Comparison of ENCODE assay signal across 25 cellular contexts in genomic region chr12:3022411-3022810, GRCh38. TPM values are rescaled to one million over a fixed set of nuclear protein-coding genes. Genes with fewer than 3 reads are reported as not detected.
"Had no signal": no experiment of that assay in that cellular context is flagged by ENCODE, and none has a peak within 500 bp of the region (broad histone marks: within the 10 kb centered on the region; RNA-seq: fewer than 3 reads in every experiment).

No MANE protein-coding gene starts in this region.

- H3K9me3 ChIP-seq: adrenal gland had no signal

- H3K36me3 Mint-ChIP-seq: activated naive CD8-positive, alpha-beta T cell treated with anti-CD3 and anti-CD28 coated beads, Interleukin-2, amount 10 ng/mL, durations not matched to agents 7 days and 5 days had no signal

- FAIRE-seq: RCC 7860, TTC549 had no signal

- ATAC-seq: activated CD4-positive, alpha-beta T cell treated with anti-CD3 and anti-CD28 coated beads for 36 hours; activated CD8-positive, alpha-beta T cell treated with anti-CD3 and anti-CD28 coated beads, Interleukin-2, amount 10 ng/mL, durations not matched to agents 7 days and 5 days; PC-3; T-helper 17 cell had no signal

- H3K27me3 ChIP-seq: adrenal gland had no signal

- H3K4me1 Mint-ChIP-seq: activated CD4-positive, alpha-beta T cell treated with anti-CD3 and anti-CD28 coated beads for 36 hours; activated naive CD8-positive, alpha-beta T cell treated with anti-CD3 and anti-CD28 coated beads, Interleukin-2, amount 10 ng/mL, durations not matched to agents 7 days and 5 days; T-helper 17 cell had no signal

- H3K9me3 Mint-ChIP-seq: activated naive CD8-positive, alpha-beta T cell treated with anti-CD3 and anti-CD28 coated beads, Interleukin-2, amount 10 ng/mL, durations not matched to agents 7 days and 5 days had no signal

- H3K27ac ChIP-seq: adrenal gland, VCaP had no signal

- H3K4me1 ChIP-seq: adrenal gland had no signal

- H3K27ac Mint-ChIP-seq: activated CD4-positive, alpha-beta T cell treated with anti-CD3 and anti-CD28 coated beads for 36 hours; activated CD8-positive, alpha-beta T cell treated with anti-CD3 and anti-CD28 coated beads, Interleukin-2, amount 10 ng/mL, durations not matched to agents 7 days and 5 days; activated naive CD8-positive, alpha-beta T cell treated with anti-CD3 and anti-CD28 coated beads, Interleukin-2, amount 10 ng/mL, durations not matched to agents 7 days and 5 days; T-helper 17 cell had no signal

- H3K4me3 ChIP-seq: adrenal gland had no signal

- H3K27me3 Mint-ChIP-seq: activated CD4-positive, alpha-beta T cell treated with anti-CD3 and anti-CD28 coated beads for 36 hours had no signal

- H3K4me3 Mint-ChIP-seq: activated CD4-positive, alpha-beta T cell treated with anti-CD3 and anti-CD28 coated beads for 36 hours; activated CD8-positive, alpha-beta T cell treated with anti-CD3 and anti-CD28 coated beads, Interleukin-2, amount 10 ng/mL, durations not matched to agents 7 days and 5 days; activated naive CD8-positive, alpha-beta T cell treated with anti-CD3 and anti-CD28 coated beads, Interleukin-2, amount 10 ng/mL, durations not matched to agents 7 days and 5 days; T-helper 17 cell had no signal

- DNase-seq: activated CD4-positive, alpha-beta T cell treated with anti-CD3 and anti-CD28 coated beads for 36 hours; activated CD4-positive, alpha-beta T cell treated with anti-CD3 and anti-CD28 coated beads, Interleukin-2, amount 50 U/mL, for 4 hours; activated CD8-positive, alpha-beta memory T cell treated with anti-CD3 and anti-CD28 coated beads, Interleukin-2, amount 50 U/mL, for 48 hours; activated CD8-positive, alpha-beta T cell treated with anti-CD3 and anti-CD28 coated beads, Interleukin-2, amount 10 ng/mL, durations not matched to agents 7 days and 5 days; activated naive CD4-positive, alpha-beta T cell treated with anti-CD3 and anti-CD28 coated beads, Interleukin-2, amount 50 U/mL, for 16 hours; activated naive CD8-positive, alpha-beta T cell treated with anti-CD3 and anti-CD28 coated beads, Interleukin-2, amount 10 ng/mL, durations not matched to agents 7 days and 5 days; activated T-cell treated with anti-CD3 and anti-CD28 coated beads, Interleukin-2, amount 50 U/mL, for 1 hour; adrenal gland; anterior cingulate cortex; cerebellar nuclear complex; Karpas-422; MM.1S; NCI-H1105; NCI-H1436; NCI-H1694 treated with DMSO at 0.1 percent for 48 hours; NCI-H2029 treated with DMSO at 0.1 percent for 48 hours; NCI-H345; NCI-H510A treated with DMSO at 0.1 percent for 48 hours; PC-3; SIG-M5; T-helper 17 cell; T-helper 9 cell had no signal

RNA-seq across cellular contexts. Expression of gene TSPAN9, which starts 54.8 kb away (rescaled TPM):
- total RNA-seq: activated CD8-positive, alpha-beta T cell treated with anti-CD3 and anti-CD28 coated beads, Interleukin-2, amount 10 ng/mL, durations not matched to agents 7 days and 5 days had no signal
